19 cellular contexts compared by ENCODE assay signal in the genomic region with DNA sequence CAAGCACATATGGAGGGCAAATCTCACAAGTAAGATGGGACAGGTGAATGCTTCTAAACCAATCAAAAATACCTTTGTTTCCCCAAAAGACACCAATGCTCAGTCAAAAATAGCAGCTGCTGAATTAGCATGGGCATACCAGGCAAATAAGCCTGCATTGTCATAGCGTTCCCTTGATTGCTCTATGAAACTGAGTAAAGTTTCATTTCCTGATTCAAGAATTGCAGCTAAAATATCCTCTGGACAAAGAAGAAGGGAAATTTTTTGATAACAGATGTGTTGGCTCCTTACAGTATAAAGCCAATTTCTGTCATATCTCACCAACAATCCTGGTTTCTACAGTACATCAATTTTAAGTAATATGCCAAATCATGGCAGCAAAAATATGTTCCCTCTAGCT. TPM values are rescaled to one million over a fixed set of nuclear protein-coding genes. Genes with fewer than 3 reads are reported as not detected.
DNase-seq lines count a peak whose midpoint lies in the region; ATAC-seq and TF ChIP-seq lines count a peak whose summit lies in the region.
"Had no signal": no experiment of that assay in that cellular context is flagged by ENCODE, and none has a peak within 500 bp of the region (broad histone marks: within the 10 kb centered on the region; RNA-seq: fewer than 3 reads in every experiment).

No MANE protein-coding gene starts in this region.

- H3K9me3 ChIP-seq in OCI-LY1 (ENCODE audit: low read length): no peaks in the 10 kb centered on the region
- H3K9me3 ChIP-seq: SJCRH30, spleen had no signal

- H3K4me1 ChIP-seq in OCI-LY1 (ENCODE audit: insufficient read depth, low read length, severe bottlenecking): peaks cover 68% of the 10 kb centered on the region

- DNase-seq in type B pancreatic cell (ENCODE audit: extremely low spot score, unreplicated experiment) (no peak), 8988T (no peak)
- DNase-seq in activated T-cell treated with anti-CD3 and anti-CD28 coated beads, Interleukin-2, amount 50 U/mL, for 4 hours: no peak
- DNase-seq: activated CD4-positive, alpha-beta T cell treated with anti-CD3 and anti-CD28 coated beads for 36 hours; activated CD8-positive, alpha-beta memory T cell treated with anti-CD3 and anti-CD28 coated beads, Interleukin-2, amount 50 U/mL, for 4 hours; anterior cingulate cortex; C1 segment of cervical spinal cord; DMS53; hippocampal formation; mesendoderm; NCI-H1694 treated with DMSO at 0.1 percent for 48 hours; NCI-H446; SJCRH30; spleen had no signal

- no peaks in the 10 kb centered on the region for H3K9me3 Mint-ChIP-seq in type B pancreatic cell
- no peaks in the 10 kb centered on the region for H3K9me3 Mint-ChIP-seq in activated T-cell treated with anti-CD3 and anti-CD28 coated beads, Interleukin-2, amount 50 U/mL, for 4 hours
- H3K9me3 Mint-ChIP-seq: neural progenitor cell had no signal

- peak overlapping the region; percentile 57 for H3K4me3 Mint-ChIP-seq in type B pancreatic cell
- no peak overlapping the region for H3K4me3 Mint-ChIP-seq in activated T-cell treated with anti-CD3 and anti-CD28 coated beads, Interleukin-2, amount 50 U/mL, for 4 hours
- H3K4me3 Mint-ChIP-seq: activated CD4-positive, alpha-beta T cell treated with anti-CD3 and anti-CD28 coated beads for 36 hours had no signal

- H3K27ac ChIP-seq in OCI-LY1 (ENCODE audit: low read depth, low read length, poor library complexity, severe bottlenecking): peak overlapping the region; percentile 53
- H3K27ac ChIP-seq: neural progenitor cell, SJCRH30 had no signal

- TF ChIP-seq CTCF in OCI-LY1 (IDR thresholded peaks at IDR 0.05; ENCODE audit: low read length) (no peak), type B pancreatic cell (conservative IDR thresholded peaks at IDR 0.05) (no peak)

- no peak overlapping the region for H2AFZ ChIP-seq in OCI-LY1 (ENCODE audit: low read length)
- H2AFZ ChIP-seq: neural progenitor cell had no signal

- no peaks in the 10 kb centered on the region for H3K27me3 Mint-ChIP-seq in type B pancreatic cell
- H3K27me3 Mint-ChIP-seq in activated T-cell treated with anti-CD3 and anti-CD28 coated beads, Interleukin-2, amount 50 U/mL, for 4 hours (ENCODE audit: low read depth): no peaks in the 10 kb centered on the region
- H3K27me3 Mint-ChIP-seq: activated CD4-positive, alpha-beta T cell treated with anti-CD3 and anti-CD28 coated beads for 36 hours had no signal

- H3K4me3 ChIP-seq in OCI-LY1 (ENCODE audit: low read depth, low read length, poor library complexity, severe bottlenecking): peak overlapping the region; percentile 79
- H3K4me3 ChIP-seq: neural progenitor cell, SJCRH30 had no signal

- H3K4me2 ChIP-seq in OCI-LY1 (ENCODE audit: low read length): peak overlapping the region; percentile 86

- H3K36me3 Mint-ChIP-seq in type B pancreatic cell: peaks cover 12% of the 10 kb centered on the region
- H3K36me3 Mint-ChIP-seq in activated T-cell treated with anti-CD3 and anti-CD28 coated beads, Interleukin-2, amount 50 U/mL, for 4 hours (ENCODE audit: insufficient read depth): no peaks in the 10 kb centered on the region

- no peak overlapping the region for H3K9ac ChIP-seq in OCI-LY1 (ENCODE audit: low read length)
- H3K9ac ChIP-seq: neural progenitor cell had no signal

- peaks cover 10% of the 10 kb centered on the region for H3K79me2 ChIP-seq in OCI-LY1 (ENCODE audit: insufficient read depth, low read length)

- H3F3A ChIP-seq in OCI-LY1 (ENCODE audit: insufficient read depth, low read length): no peaks in the 10 kb centered on the region

- peaks cover 23% of the 10 kb centered on the region for H3K4me1 Mint-ChIP-seq in type B pancreatic cell (ENCODE audit: unreplicated experiment)
- H3K4me1 Mint-ChIP-seq in activated T-cell treated with anti-CD3 and anti-CD28 coated beads, Interleukin-2, amount 50 U/mL, for 4 hours (ENCODE audit: low read depth): peaks cover 23% of the 10 kb centered on the region

- ATAC-seq in GM18511 (IDR thresholded peaks at IDR 0.05; ENCODE audit: unreplicated experiment): peak; percentile 22
- ATAC-seq in HG02870 (IDR thresholded peaks at IDR 0.05; ENCODE audit: unreplicated experiment): peak; percentile 31
- no peak for ATAC-seq in HG02938 (IDR thresholded peaks at IDR 0.05; ENCODE audit: unreplicated experiment)
- no peak for ATAC-seq in activated T-cell treated with anti-CD3 and anti-CD28 coated beads, Interleukin-2, amount 50 U/mL, for 4 hours
- ATAC-seq: activated CD4-positive, alpha-beta T cell treated with anti-CD3 and anti-CD28 coated beads for 36 hours had no signal

- H3K36me3 ChIP-seq in OCI-LY1 (ENCODE audit: insufficient read depth, low read length): peaks cover 11% of the 10 kb centered on the region; the same call in 1 of the 2 replicates
- H3K36me3 ChIP-seq: neural progenitor cell, SJCRH30, spleen had no signal

- no peak overlapping the region for H3K27ac Mint-ChIP-seq in type B pancreatic cell
- H3K27ac Mint-ChIP-seq: activated CD4-positive, alpha-beta T cell treated with anti-CD3 and anti-CD28 coated beads for 36 hours; neural progenitor cell had no signal

- H3K27me3 ChIP-seq in OCI-LY1 (ENCODE audit: insufficient read depth, low read length): no peaks in the 10 kb centered on the region
- H3K27me3 ChIP-seq: SJCRH30 had no signal

- no peaks in the 10 kb centered on the region for H3K9me2 ChIP-seq in OCI-LY1 (ENCODE audit: low read depth, low read length)

- no peaks in the 10 kb centered on the region for H4K20me1 ChIP-seq in OCI-LY1 (ENCODE audit: insufficient read depth, low read length)

RNA-seq across cellular contexts. Expression of a gene that starts 3.3 kb away (rescaled TPM):
- 37.3 and 39.0 TPM in 2 replicates for total RNA-seq in type B pancreatic cell (ENCODE audit: low replicate concordance)
- total RNA-seq in activated T-cell treated with anti-CD3 and anti-CD28 coated beads, Interleukin-2, amount 50 U/mL, for 4 hours: 1 to 10 TPM; 6.6 to 9.7 (median 6.7) TPM

Comparison
In these comparisons a context has a peak if more than half of its experiments do, and no peak if none do; other contexts are left out.
1. ATAC-seq: peak in GM18511 (single experiment) and HG02870 (single experiment); none in HG02938 (single experiment) and activated T-cell treated with anti-CD3 and anti-CD28 coated beads, Interleukin-2, amount 50 U/mL, for 4 hours (0 of 2).